16 cellular contexts compared by ENCODE assay signal in the genomic region with DNA sequence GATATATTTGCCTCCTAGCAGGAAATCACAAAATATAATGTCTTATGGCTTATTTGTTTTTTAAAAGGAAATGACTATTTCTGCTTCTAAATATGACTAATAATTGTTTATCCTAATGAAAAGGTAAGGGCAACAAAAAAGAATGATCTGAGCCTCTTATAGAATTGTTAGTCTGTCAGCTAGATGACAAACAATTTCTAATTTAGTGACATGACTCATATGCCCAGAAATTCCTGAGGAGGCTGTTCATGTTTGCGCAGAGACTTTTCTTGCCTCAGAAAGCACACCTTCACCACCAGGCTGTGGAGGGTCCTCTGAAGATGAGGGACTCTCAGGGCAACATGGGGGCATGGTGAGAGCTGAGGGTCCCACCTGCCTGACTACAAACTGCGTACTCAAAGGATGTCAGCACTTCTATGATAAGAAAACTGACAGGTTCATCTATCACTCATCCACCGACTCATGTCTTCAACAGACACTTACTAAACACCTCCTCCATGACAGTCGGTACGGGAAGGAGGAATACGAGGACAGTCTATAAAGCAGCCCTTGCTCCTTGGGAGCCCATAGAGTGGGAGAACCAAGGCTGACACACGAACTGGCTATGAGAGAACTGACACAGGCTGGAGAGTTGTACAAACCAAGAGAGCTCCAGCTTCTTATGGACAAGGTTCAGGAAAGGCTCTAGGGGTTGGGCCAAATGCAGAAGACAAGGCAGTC.
DNase-seq lines count a peak whose midpoint lies in the region; ATAC-seq, FAIRE-seq and TF ChIP-seq lines count a peak whose summit lies in the region.
"Had no signal": no experiment of that assay in that cellular context is flagged by ENCODE, and none has a peak within 500 bp of the region (broad histone marks: within the 10 kb centered on the region; RNA-seq: fewer than 3 reads in every experiment).

No MANE protein-coding gene starts in this region.

- H3K27me3 ChIP-seq in endothelial cell of umbilical vein (ENCODE audit: control insufficient read depth in 2 of 2, insufficient read depth in 2 of 2, low read length in 2 of 2), result no peaks in the 10 kb centered on the region
- no peaks in the 10 kb centered on the region for H3K27me3 ChIP-seq in right lobe of liver
- H3K27me3 ChIP-seq in smooth muscle cell (ENCODE audit: low read depth), result peaks cover 11% of the 10 kb centered on the region
- peaks cover 26% of the 10 kb centered on the region for H3K27me3 ChIP-seq in A673 (replicated peaks; ENCODE audit: insufficient read depth, low read depth, low read length, poor library complexity)
- H3K27me3 ChIP-seq: BE2C, spleen had no signal

- CTCF ChIA-PET in endothelial cell of umbilical vein (lab: Charles Lee), result interaction anchor here (0.8 to 1.7 kb wide), 6 partner anchors 13 to 592 kb away, joined by 3 to 4 read pairs (median 3); no protein-coding TSS in a partner anchor
- CTCF ChIA-PET in A673 (lab: Charles Lee), result no interaction called here

- in situ Hi-C loops in Caki2 (cut with HindIII; ENCODE audit: low pct_unique_long_range_greater_than_20kb, low sequenced_read_pairs), result no loop called here

- H3K9me3 ChIP-seq in endothelial cell of umbilical vein (replicated peaks; ENCODE audit: control insufficient read depth, insufficient read depth, low read length) (no peaks in the 10 kb centered on the region), right lobe of liver (no peaks in the 10 kb centered on the region), smooth muscle cell (replicated peaks; ENCODE audit: low read depth) (no peaks in the 10 kb centered on the region), A673 (ENCODE audit: low read depth, low read length, poor library complexity, severe bottlenecking) (no peaks in the 10 kb centered on the region)
- H3K9me3 ChIP-seq: BE2C, spleen had no signal

- H3K4me3 ChIP-seq in endothelial cell of umbilical vein (replicated peaks in 1 of 3; ENCODE audit: insufficient read depth in 1 of 3, low read depth in 1 of 3, low read length in 3 of 3), result no peak overlapping the region
- H3K4me3 ChIP-seq in right lobe of liver, result no peak overlapping the region
- no peak overlapping the region for H3K4me3 ChIP-seq in smooth muscle cell
- H3K4me3 ChIP-seq in A673 (ENCODE audit: low read depth, low read length, poor library complexity, severe bottlenecking), result no peak overlapping the region
- H3K4me3 ChIP-seq: spleen had no signal

- POLR2A ChIA-PET in endothelial cell of umbilical vein (lab: Charles Lee) (no interaction called here), A673 (lab: Charles Lee; ENCODE audit: low non-redundant PET) (no interaction called here)

- no peak for TF ChIP-seq CTCF in endothelial cell of umbilical vein (IDR thresholded peaks at IDR 0.05; ENCODE audit: extremely low read depth in 1 of 2, insufficient read depth in 1 of 2, low read depth in 1 of 2, low read length in 2 of 2)
- no peak for TF ChIP-seq CTCF in right lobe of liver (IDR thresholded peaks at IDR 0.05)
- TF ChIP-seq CTCF in smooth muscle cell (IDR thresholded peaks at IDR 0.05; ENCODE audit: borderline replicate concordance, insufficient read depth, poor library complexity, severe bottlenecking), result no peak
- TF ChIP-seq CTCF in A673 (conservative IDR thresholded peaks at IDR 0.05; ENCODE audit: low read depth, low read length), result no peak

- no peak for ATAC-seq in right lobe of liver
- ATAC-seq: HepG2; naive thymus-derived CD4-positive, alpha-beta T cell had no signal

- peaks cover 27% of the 10 kb centered on the region for H3K4me1 ChIP-seq in endothelial cell of umbilical vein (ENCODE audit: control insufficient read depth, extremely low read depth, insufficient read depth, low read length)
- no peaks in the 10 kb centered on the region for H3K4me1 ChIP-seq in right lobe of liver
- no peaks in the 10 kb centered on the region for H3K4me1 ChIP-seq in smooth muscle cell (ENCODE audit: low read depth)
- no peaks in the 10 kb centered on the region for H3K4me1 ChIP-seq in A673 (ENCODE audit: insufficient read depth, low read length, poor library complexity, severe bottlenecking)
- H3K4me1 ChIP-seq: BE2C, spleen had no signal

- no peak for TF ChIP-seq POLR2A in endothelial cell of umbilical vein (IDR thresholded peaks at IDR 0.05; ENCODE audit: low read depth, low read length)
- no peak for TF ChIP-seq POLR2A in right lobe of liver (IDR thresholded peaks at IDR 0.05)

- dilution Hi-C loops in endothelial cell of umbilical vein (cut with MboI; ENCODE audit: extremely low pct_ligation_motif_present, low sequenced_read_pairs), result no loop called here

- H3K4me2 ChIP-seq in endothelial cell of umbilical vein (ENCODE audit: insufficient read depth, low read length) (peak overlapping the region; percentile 79), smooth muscle cell (no peak overlapping the region)

- FAIRE-seq in endothelial cell of umbilical vein (lab: Jason Lieb, UNC), result peak; percentile 86
- FAIRE-seq: G401.6, HepG2 had no signal

- H3K9me1 ChIP-seq in endothelial cell of umbilical vein (replicated peaks; ENCODE audit: control insufficient read depth, extremely low read depth, insufficient read depth, low read length), result no peaks in the 10 kb centered on the region

- H2AFZ ChIP-seq in endothelial cell of umbilical vein (ENCODE audit: low read depth, low read length) (peak overlapping the region; percentile 45), smooth muscle cell (ENCODE audit: low read depth) (no peak overlapping the region)

- H3F3A ChIP-seq in smooth muscle cell (ENCODE audit: low read depth), result no peaks in the 10 kb centered on the region

- 86% methylated on average over 7 of the region's 7 CpGs for WGBS in right lobe of liver (ENCODE audit: insufficient coverage, low coverage, low lambda C conversion rate, missing lambda C conversion rate)
- 77% methylated on average over 7 of the region's 7 CpGs for WGBS in smooth muscle cell (ENCODE audit: low lambda C conversion rate)

- intact Hi-C loops in endothelial cell of umbilical vein (cut with micrococcal nuclease) (loop anchor here (1.0 kb wide), 2 partner anchors 60 to 94 kb away; no protein-coding TSS in a partner anchor), right lobe of liver (cut with DNase I) (no loop called here), A673 (cut with micrococcal nuclease; ENCODE audit: unreplicated experiment) (no loop called here)

- H4K20me1 ChIP-seq in endothelial cell of umbilical vein (replicated peaks; ENCODE audit: control insufficient read depth, extremely low read depth, insufficient read depth, low read length) (no peaks in the 10 kb centered on the region), smooth muscle cell (ENCODE audit: low read depth) (no peaks in the 10 kb centered on the region)

- peak; percentile 7 for DNase-seq in Caki2 (ENCODE audit: low read depth)
- peak; percentile 87 for DNase-seq in M059J (ENCODE audit: low read depth)
- peak; percentile 66 for DNase-seq in endothelial cell of umbilical vein (ENCODE audit: low read depth, low spot score)
- peak; percentile 67 for DNase-seq in kidney tubule cell (ENCODE audit: low spot score)
- no peak for DNase-seq in right lobe of liver
- DNase-seq in smooth muscle cell (lab: John Stamatoyannopoulos, UW; ENCODE audit: unreplicated experiment), result no peak
- DNase-seq in A673 (ENCODE audit: low spot score), result no peak
- DNase-seq in NCI-H1105 (lab: John Stamatoyannopoulos, UW), result no peak
- DNase-seq: BE2C; naive thymus-derived CD4-positive, alpha-beta T cell; NCI-H187 treated with DMSO at 0.1 percent for 48 hours; NK-92 treated with Interleukin-12 subunit alpha and Interleukin-12 subunit beta, amount 100 ng/mL, for 24 hours; spleen; stimulated activated CD8-positive, alpha-beta memory T cell treated with anti-CD3 and anti-CD28 coated beads, Interleukin-4, amount 100 ng/mL, for 48 hours had no signal

- H3K79me2 ChIP-seq in endothelial cell of umbilical vein (ENCODE audit: control insufficient read depth, insufficient read depth, low read length) (no peaks in the 10 kb centered on the region), smooth muscle cell (ENCODE audit: low read depth) (no peaks in the 10 kb centered on the region)

- no peak overlapping the region for H3K9ac ChIP-seq in endothelial cell of umbilical vein (replicated peaks; ENCODE audit: extremely low read depth, insufficient read depth, low read length)
- no peak overlapping the region for H3K9ac ChIP-seq in smooth muscle cell (ENCODE audit: low read depth)

- H3K27ac ChIP-seq in endothelial cell of umbilical vein (ENCODE audit: insufficient read depth, low read depth, low read length) (peak overlapping the region; percentile 83), right lobe of liver (no peak overlapping the region), smooth muscle cell (ENCODE audit: low read depth) (no peak overlapping the region), A673 (ENCODE audit: low read depth, low read length, poor library complexity, severe bottlenecking) (no peak overlapping the region)
- H3K27ac ChIP-seq: spleen had no signal

- TSS peak; percentile 98 for BruUV-seq in endothelial cell of umbilical vein (replicated peaks; lab: Mats Ljungman, UMichigan)
- no TSS peak for BruUV-seq in A673 (replicated peaks; lab: Mats Ljungman, UMichigan)

- H3K36me3 ChIP-seq in endothelial cell of umbilical vein (ENCODE audit: control insufficient read depth in 2 of 2, extremely low read depth in 1 of 2, insufficient read depth in 2 of 2, low read length in 2 of 2) (no peaks in the 10 kb centered on the region), right lobe of liver (no peaks in the 10 kb centered on the region), smooth muscle cell (ENCODE audit: low read depth) (no peaks in the 10 kb centered on the region), A673 (ENCODE audit: insufficient read depth, low read length, poor library complexity, severe bottlenecking) (no peaks in the 10 kb centered on the region)
- H3K36me3 ChIP-seq: BE2C, spleen had no signal

TF ChIP-seq in endothelial cell of umbilical vein, 7 proteins besides CTCF, POLR2A, EP300 and RAD21:
- TF ChIP-seq, protein P1, sequence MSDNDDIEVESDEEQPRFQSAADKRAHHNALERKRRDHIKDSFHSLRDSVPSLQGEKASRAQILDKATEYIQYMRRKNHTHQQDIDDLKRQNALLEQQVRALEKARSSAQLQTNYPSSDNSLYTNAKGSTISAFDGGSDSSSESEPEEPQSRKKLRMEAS (IDR thresholded peaks at IDR 0.05; ENCODE audit: insufficient read depth, insufficient read length), result no peak
- TF ChIP-seq EZH2 (IDR thresholded peaks at IDR 0.05; ENCODE audit: borderline replicate concordance, low read depth, low read length, severe bottlenecking), result no peak
- TF ChIP-seq JUN (IDR thresholded peaks at IDR 0.05; ENCODE audit: borderline replicate concordance, insufficient read depth, insufficient read length, low read depth), result peak; percentile 98
- peak; percentile 39 for TF ChIP-seq FOS (IDR thresholded peaks at IDR 0.05; ENCODE audit: borderline replicate concordance, insufficient read depth, low read length)
- TF ChIP-seq MYC (IDR thresholded peaks at IDR 0.05; ENCODE audit: low read depth, low read length), result no peak
- TF ChIP-seq POLR2AphosphoS5 (IDR thresholded peaks at IDR 0.05; ENCODE audit: insufficient read depth, low read depth, low read length), result no peak
- no peak for TF ChIP-seq GATA2 (IDR thresholded peaks at IDR 0.05; ENCODE audit: insufficient read depth, insufficient read length, low read depth, low read length)

Comparison
In these comparisons a context has a peak if more than half of its experiments do, and no peak if none do; other contexts are left out.
1. DNase-seq: peak in Caki2 (single experiment), M059J (single experiment), endothelial cell of umbilical vein (single experiment) and kidney tubule cell (single experiment); none in right lobe of liver (0 of 3), smooth muscle cell (single experiment), A673 (single experiment) and NCI-H1105 (single experiment).